Comparison of ENCODE assay signal across 21 cellular contexts in genomic region chr15:90952901-90953677, GRCh38. TPM values are rescaled to one million over a fixed set of nuclear protein-coding genes. Genes with fewer than 3 reads are reported as not detected.
A peak's percentile ranks its signal among the peaks of the same experiment; 100 is the strongest.
DNase-seq lines count a peak whose midpoint lies in the region; ATAC-seq, FAIRE-seq and TF ChIP-seq lines count a peak whose summit lies in the region.
"Had no signal": no experiment of that assay in that cellular context is flagged by ENCODE, and none has a peak within 500 bp of the region (broad histone marks: within the 10 kb centered on the region; RNA-seq: fewer than 3 reads in every experiment).

No MANE protein-coding gene starts in this region.

- H3K9me3 Mint-ChIP-seq in CD4-positive, CD25-positive, alpha-beta regulatory T cell: peaks cover 0 to 1% (median 0%) of the 10 kb centered on the region in 7 donors
- no peaks in the 10 kb centered on the region for H3K9me3 Mint-ChIP-seq in CD8-positive, alpha-beta T cell
- no peaks in the 10 kb centered on the region for H3K9me3 Mint-ChIP-seq in activated CD8-positive, alpha-beta T cell treated with anti-CD3 and anti-CD28 coated beads, Interleukin-2, amount 10 ng/mL, durations not matched to agents 7 days and 5 days (ENCODE audit: insufficient read depth)
- H3K9me3 Mint-ChIP-seq in natural killer cell: no peaks in the 10 kb centered on the region

- H3K4me3 Mint-ChIP-seq in CD4-positive, CD25-positive, alpha-beta regulatory T cell: peak overlapping the region in 2 of 4 donors; percentile 39 to 92
- no peak overlapping the region for H3K4me3 Mint-ChIP-seq in CD8-positive, alpha-beta T cell
- no peak overlapping the region for H3K4me3 Mint-ChIP-seq in activated CD8-positive, alpha-beta T cell treated with anti-CD3 and anti-CD28 coated beads, Interleukin-2, amount 10 ng/mL, durations not matched to agents 7 days and 5 days
- H3K4me3 Mint-ChIP-seq in natural killer cell: peak overlapping the region; percentile 28

- CTCF ChIA-PET in CD8-positive, alpha-beta T cell (lab: Charles Lee): interaction anchor here (0.5 to 12.8 kb wide), 3 partner anchors 19 to 80 kb away, joined by 3 to 160 read pairs (median 5); partner anchors contain the start of genes HDDC3 and UNC45A
- CTCF ChIA-PET in activated CD8-positive, alpha-beta T cell treated with anti-CD3 and anti-CD28 coated beads, Interleukin-2, amount 10 ng/mL, durations not matched to agents 7 days and 5 days (lab: Charles Lee): interaction anchor here (7.3 kb wide), 1 partner anchor 19 kb away, joined by 154 read pairs; the partner anchor contains the start of genes HDDC3 and UNC45A

- H3K36me3 Mint-ChIP-seq in CD4-positive, CD25-positive, alpha-beta regulatory T cell: peaks cover 14% of the 10 kb centered on the region
- H3K36me3 Mint-ChIP-seq in CD8-positive, alpha-beta T cell: peaks cover 51% of the 10 kb centered on the region
- H3K36me3 Mint-ChIP-seq in activated CD8-positive, alpha-beta T cell treated with anti-CD3 and anti-CD28 coated beads, Interleukin-2, amount 10 ng/mL, durations not matched to agents 7 days and 5 days (ENCODE audit: low read depth): peaks cover 56% of the 10 kb centered on the region
- no peaks in the 10 kb centered on the region for H3K36me3 Mint-ChIP-seq in natural killer cell

- intact Hi-C loops in CD8-positive, alpha-beta T cell (cut with DNase I, micrococcal nuclease): no loop called here
- intact Hi-C loops in natural killer cell (cut with micrococcal nuclease) (no loop called here), pancreas (cut with DNase I) (no loop called here)

- H3K4me1 ChIP-seq in CD4-positive, CD25-positive, alpha-beta regulatory T cell (ENCODE audit: control insufficient read depth, insufficient read depth, low read length, poor library complexity, severe bottlenecking): peaks cover 24% of the 10 kb centered on the region
- peaks cover 16% of the 10 kb centered on the region for H3K4me1 ChIP-seq in CD8-positive, alpha-beta T cell (ENCODE audit: insufficient read depth, low read length)
- peaks cover 8 to 17% (median 8%) of the 10 kb centered on the region in 3 donors for H3K4me1 ChIP-seq in pancreas

- no peaks in the 10 kb centered on the region for H3K9me3 ChIP-seq in CD4-positive, CD25-positive, alpha-beta regulatory T cell (ENCODE audit: control insufficient read depth in 2 of 2, low read length in 2 of 2)
- H3K9me3 ChIP-seq in CD8-positive, alpha-beta T cell (ENCODE audit: low read length): no peaks in the 10 kb centered on the region
- H3K9me3 ChIP-seq in pancreas: no peaks in the 10 kb centered on the region
- H3K9me3 ChIP-seq: colonic mucosa, stomach, transverse colon had no signal

- no peak for TF ChIP-seq CTCF in CD8-positive, alpha-beta T cell (IDR thresholded peaks at IDR 0.05)
- TF ChIP-seq CTCF in natural killer cell (IDR thresholded peaks at IDR 0.05) (no peak), pancreas (IDR thresholded peaks at IDR 0.05) (no peak), GM10266 (IDR thresholded peaks at IDR 0.05; ENCODE audit: control insufficient read depth, insufficient read depth, low read depth, missing control alignments) (no peak)

- H3K36me3 ChIP-seq in CD4-positive, CD25-positive, alpha-beta regulatory T cell (ENCODE audit: control insufficient read depth, insufficient read depth, low read length): peaks cover 32% of the 10 kb centered on the region
- peaks cover 5% of the 10 kb centered on the region for H3K36me3 ChIP-seq in CD8-positive, alpha-beta T cell (ENCODE audit: insufficient read depth, low read length)
- H3K36me3 ChIP-seq in pancreas: peaks cover 0 to 39% (median 13%) of the 10 kb centered on the region in 3 donors

- ATAC-seq in CD4-positive, CD25-positive, alpha-beta regulatory T cell (ENCODE audit: low read depth in 2 of 2): no peak
- no peak for ATAC-seq in CD8-positive, alpha-beta T cell
- ATAC-seq in activated CD8-positive, alpha-beta T cell treated with anti-CD3 and anti-CD28 coated beads, Interleukin-2, amount 10 ng/mL, durations not matched to agents 7 days and 5 days: no peak
- ATAC-seq in natural killer cell: no peak
- no peak for ATAC-seq in pancreas
- ATAC-seq: HCT116 had no signal

- no peak for FAIRE-seq in pancreas (lab: Jason Lieb, UNC)
- FAIRE-seq: small intestine had no signal

- H3K4me1 Mint-ChIP-seq in CD4-positive, CD25-positive, alpha-beta regulatory T cell: peaks cover 0 to 21% (median 7%) of the 10 kb centered on the region in 4 donors
- H3K4me1 Mint-ChIP-seq in CD8-positive, alpha-beta T cell (ENCODE audit: low read depth): peaks cover 10% of the 10 kb centered on the region
- peaks cover 22% of the 10 kb centered on the region for H3K4me1 Mint-ChIP-seq in activated CD8-positive, alpha-beta T cell treated with anti-CD3 and anti-CD28 coated beads, Interleukin-2, amount 10 ng/mL, durations not matched to agents 7 days and 5 days (ENCODE audit: low read depth)
- peaks cover 0 to 10% of the 10 kb centered on the region in 2 donors for H3K4me1 Mint-ChIP-seq in natural killer cell

- H3K4me3 ChIP-seq in CD4-positive, CD25-positive, alpha-beta regulatory T cell (ENCODE audit: low read depth, low read length): no peak overlapping the region
- no peak overlapping the region for H3K4me3 ChIP-seq in CD8-positive, alpha-beta T cell (ENCODE audit: low read depth, low read length)
- no peak overlapping the region for H3K4me3 ChIP-seq in pancreas
- H3K4me3 ChIP-seq: colonic mucosa, SK-N-MC, stomach, transverse colon had no signal

- H3K27ac ChIP-seq in CD4-positive, CD25-positive, alpha-beta regulatory T cell (ENCODE audit: insufficient read depth, low read length, poor library complexity, severe bottlenecking): no peak overlapping the region
- no peak overlapping the region for H3K27ac ChIP-seq in CD8-positive, alpha-beta T cell (ENCODE audit: low read depth, low read length)
- no peak overlapping the region for H3K27ac ChIP-seq in pancreas
- H3K27ac ChIP-seq: colonic mucosa, SK-N-MC had no signal

- no peaks in the 10 kb centered on the region for H3K27me3 ChIP-seq in CD4-positive, CD25-positive, alpha-beta regulatory T cell (ENCODE audit: control insufficient read depth, insufficient read depth, low read length)
- no peaks in the 10 kb centered on the region for H3K27me3 ChIP-seq in CD8-positive, alpha-beta T cell (ENCODE audit: insufficient read depth, low read length)
- no peaks in the 10 kb centered on the region for H3K27me3 ChIP-seq in pancreas
- H3K27me3 ChIP-seq: colonic mucosa, stomach, transverse colon had no signal

- WGBS in pancreas, 2 donors: 88 to 93% methylated on average over 14 of the region's 14 CpGs

- no peak for DNase-seq in CD4-positive, CD25-positive, alpha-beta regulatory T cell
- DNase-seq in CD8-positive, alpha-beta T cell: no peak
- DNase-seq in activated CD8-positive, alpha-beta T cell treated with anti-CD3 and anti-CD28 coated beads, Interleukin-2, amount 10 ng/mL, durations not matched to agents 7 days and 5 days: no peak
- no peak for DNase-seq in natural killer cell
- DNase-seq in effector CD4-positive, alpha-beta T cell: no peak
- no peak for DNase-seq in pancreas
- DNase-seq in GM10266 (ENCODE audit: extremely low spot score): no peak
- DNase-seq: activated CD4-positive, CD25-positive, alpha-beta regulatory T cell treated with anti-CD3 and anti-CD28 coated beads, Interleukin-2, amount 50 U/mL, for 72 hours; activated CD8-positive, alpha-beta memory T cell treated with anti-CD3 and anti-CD28 coated beads, Interleukin-2, amount 50 U/mL, for 4 hours; activated naive CD4-positive, alpha-beta T cell; colonic mucosa; mesendoderm; NCI-H1105; NCI-H2107; NCI-H510A; small intestine; stimulated activated CD4-positive, alpha-beta T cell treated with anti-CD3 and anti-CD28 coated beads, Interleukin-2, amount 100 ng/mL, for 48 hours; stomach; transverse colon had no signal

- no peaks in the 10 kb centered on the region for H3K27me3 Mint-ChIP-seq in CD4-positive, CD25-positive, alpha-beta regulatory T cell
- H3K27me3 Mint-ChIP-seq in CD8-positive, alpha-beta T cell (ENCODE audit: low read depth): no peaks in the 10 kb centered on the region
- H3K27me3 Mint-ChIP-seq in activated CD8-positive, alpha-beta T cell treated with anti-CD3 and anti-CD28 coated beads, Interleukin-2, amount 10 ng/mL, durations not matched to agents 7 days and 5 days (ENCODE audit: low read depth): no peaks in the 10 kb centered on the region
- no peaks in the 10 kb centered on the region for H3K27me3 Mint-ChIP-seq in natural killer cell (ENCODE audit: low read depth in 2 of 2)

- POLR2A ChIA-PET in CD8-positive, alpha-beta T cell (lab: Charles Lee): interaction anchor here (2.1 to 2.3 kb wide), 2 partner anchors 18 to 21 kb away, joined by 16 to 19 read pairs; partner anchors contain the start of genes HDDC3 and UNC45A
- POLR2A ChIA-PET in activated CD8-positive, alpha-beta T cell treated with anti-CD3 and anti-CD28 coated beads, Interleukin-2, amount 10 ng/mL, durations not matched to agents 7 days and 5 days (lab: Charles Lee): interaction anchor here (2.4 to 4.6 kb wide), 2 partner anchors 11 to 19 kb away, joined by 8 to 93 read pairs; partner anchors contain the start of genes HDDC3 and UNC45A

- H3K27ac Mint-ChIP-seq in CD4-positive, CD25-positive, alpha-beta regulatory T cell: peak overlapping the region in 2 of 3 donors; percentile 59 to 93
- peak overlapping the region; percentile 28 for H3K27ac Mint-ChIP-seq in CD8-positive, alpha-beta T cell
- H3K27ac Mint-ChIP-seq in activated CD8-positive, alpha-beta T cell treated with anti-CD3 and anti-CD28 coated beads, Interleukin-2, amount 10 ng/mL, durations not matched to agents 7 days and 5 days: peak overlapping the region; percentile 69
- H3K27ac Mint-ChIP-seq in natural killer cell: peak overlapping the region in 1 of 2 donors; percentile 91

RNA-seq across cellular contexts. Expression of gene RCCD1, which starts 1.6 kb away (rescaled TPM):
- 6.2 TPM for total RNA-seq in CD4-positive, CD25-positive, alpha-beta regulatory T cell
- 1 to 10 TPM; 2.2 to 4.2 (median 3.3) TPM for polyA plus RNA-seq in CD4-positive, CD25-positive, alpha-beta regulatory T cell
- total RNA-seq in CD8-positive, alpha-beta T cell: 1 to 10 TPM; 3.9 to 4.1 TPM
- total RNA-seq in activated CD8-positive, alpha-beta T cell treated with anti-CD3 and anti-CD28 coated beads, Interleukin-2, amount 10 ng/mL, durations not matched to agents 7 days and 5 days: 10 to 100 TPM; 30.1 to 31.9 TPM
- 1 to 10 TPM; 4.2 to 5.4 (median 5.1) TPM for total RNA-seq in natural killer cell
- 10 to 100 TPM in 1 of 6 donors, 1 to 10 TPM in 5; 6.6 to 12.2 (median 7.8) TPM for total RNA-seq in pancreas
- 10 to 100 TPM in 1 of 2 donors, 1 to 10 TPM in 1; 9.0 to 11.9 TPM for polyA plus RNA-seq in pancreas

RNA-seq across cellular contexts. Expression of gene UNC45A, which starts 18.0 kb away (rescaled TPM):
- total RNA-seq in CD4-positive, CD25-positive, alpha-beta regulatory T cell: 48.3 TPM
- 10 to 100 TPM; 45.4 to 65.9 (median 59.3) TPM for polyA plus RNA-seq in CD4-positive, CD25-positive, alpha-beta regulatory T cell
- total RNA-seq in CD8-positive, alpha-beta T cell: 10 to 100 TPM; 18.2 to 21.0 TPM
- 10 to 100 TPM; 74.6 to 81.4 TPM for total RNA-seq in activated CD8-positive, alpha-beta T cell treated with anti-CD3 and anti-CD28 coated beads, Interleukin-2, amount 10 ng/mL, durations not matched to agents 7 days and 5 days
- total RNA-seq in natural killer cell: 10 to 100 TPM; 39.0 to 58.1 (median 51.5) TPM
- total RNA-seq in pancreas: 10 to 100 TPM; 29.2 to 50.7 (median 32.2) TPM
- polyA plus RNA-seq in pancreas: 10 to 100 TPM; 50.0 to 51.3 TPM

RNA-seq across cellular contexts. Expression of gene HDDC3, which starts 20.7 kb away (rescaled TPM):
- 15.6 TPM for total RNA-seq in CD4-positive, CD25-positive, alpha-beta regulatory T cell
- 10 to 100 TPM; 24.4 to 36.2 (median 33.3) TPM for polyA plus RNA-seq in CD4-positive, CD25-positive, alpha-beta regulatory T cell
- total RNA-seq in CD8-positive, alpha-beta T cell: 1 to 10 TPM; 5.1 to 6.0 TPM
- 10 to 100 TPM; 23.8 to 26.9 TPM for total RNA-seq in activated CD8-positive, alpha-beta T cell treated with anti-CD3 and anti-CD28 coated beads, Interleukin-2, amount 10 ng/mL, durations not matched to agents 7 days and 5 days
- 10 to 100 TPM; 11.2 to 14.5 (median 12.1) TPM for total RNA-seq in natural killer cell
- total RNA-seq in pancreas: 10 to 100 TPM; 10.3 to 17.6 (median 13.3) TPM
- 10 to 100 TPM; 16.6 to 20.9 TPM for polyA plus RNA-seq in pancreas

RNA-seq across cellular contexts. Expression of gene PRC1, which starts 41.2 kb away (rescaled TPM):
- total RNA-seq in CD4-positive, CD25-positive, alpha-beta regulatory T cell: 63.8 TPM
- polyA plus RNA-seq in CD4-positive, CD25-positive, alpha-beta regulatory T cell: 10 to 100 TPM in 1 of 4 donors, 1 to 10 TPM in 3; 2.7 to 10.9 (median 7.5) TPM
- total RNA-seq in CD8-positive, alpha-beta T cell: 10 to 100 TPM; 24.6 to 31.3 TPM
- 100 to 1,000 TPM; 180 to 189 TPM for total RNA-seq in activated CD8-positive, alpha-beta T cell treated with anti-CD3 and anti-CD28 coated beads, Interleukin-2, amount 10 ng/mL, durations not matched to agents 7 days and 5 days
- 10 to 100 TPM; 18.9 to 25.1 (median 23.3) TPM for total RNA-seq in natural killer cell
- total RNA-seq in pancreas: 1 to 10 TPM; 3.9 to 5.8 (median 4.8) TPM
- polyA plus RNA-seq in pancreas: 10 to 100 TPM in 1 of 2 donors, 1 to 10 TPM in 1; 5.1 to 12.7 TPM

RNA-seq across cellular contexts. Expression of gene MAN2A2, which starts 50.0 kb away (rescaled TPM):
- total RNA-seq in CD4-positive, CD25-positive, alpha-beta regulatory T cell: 120 TPM
- polyA plus RNA-seq in CD4-positive, CD25-positive, alpha-beta regulatory T cell: 1 to 10 TPM; 3.8 to 6.6 (median 5.7) TPM
- total RNA-seq in CD8-positive, alpha-beta T cell: 100 to 1,000 TPM; 162 to 172 TPM
- 10 to 100 TPM; 82.7 to 97.7 TPM for total RNA-seq in activated CD8-positive, alpha-beta T cell treated with anti-CD3 and anti-CD28 coated beads, Interleukin-2, amount 10 ng/mL, durations not matched to agents 7 days and 5 days
- total RNA-seq in natural killer cell (100 to 1,000 TPM; 158 to 200 (median 177) TPM), pancreas (10 to 100 TPM; 56.6 to 88.2 (median 67.7) TPM)
- 100 to 1,000 TPM in 1 of 2 donors, 10 to 100 TPM in 1; 57.2 to 118 TPM for polyA plus RNA-seq in pancreas
